1 cellular context compared by ENCODE assay signal in the genomic region with DNA sequence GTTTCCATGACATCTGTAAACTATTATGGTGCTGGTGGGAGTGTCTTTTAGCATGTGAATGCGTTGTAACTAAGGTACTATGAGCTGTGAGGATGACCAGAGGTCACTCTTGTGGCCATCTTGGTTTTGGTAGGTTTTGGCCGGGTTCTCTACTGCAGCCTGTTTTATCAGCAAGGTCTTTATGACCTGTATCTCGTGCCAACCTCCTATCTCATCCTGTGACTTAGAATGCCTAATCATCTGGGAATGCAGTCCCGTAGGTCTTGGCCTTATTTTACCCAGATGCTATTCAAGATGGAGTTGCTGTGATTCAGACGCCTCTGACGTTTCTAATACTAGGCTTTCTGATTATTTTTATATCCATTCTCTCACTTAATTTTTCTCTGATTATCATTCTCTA.
TF ChIP-seq lines count a peak whose summit lies in the region.

No MANE protein-coding gene starts in this region.

TF ChIP-seq in GM23338, 12 proteins besides CTCF, POLR2A, EP300 and RAD21 (continued from another document):
- TF ChIP-seq, protein P1, sequence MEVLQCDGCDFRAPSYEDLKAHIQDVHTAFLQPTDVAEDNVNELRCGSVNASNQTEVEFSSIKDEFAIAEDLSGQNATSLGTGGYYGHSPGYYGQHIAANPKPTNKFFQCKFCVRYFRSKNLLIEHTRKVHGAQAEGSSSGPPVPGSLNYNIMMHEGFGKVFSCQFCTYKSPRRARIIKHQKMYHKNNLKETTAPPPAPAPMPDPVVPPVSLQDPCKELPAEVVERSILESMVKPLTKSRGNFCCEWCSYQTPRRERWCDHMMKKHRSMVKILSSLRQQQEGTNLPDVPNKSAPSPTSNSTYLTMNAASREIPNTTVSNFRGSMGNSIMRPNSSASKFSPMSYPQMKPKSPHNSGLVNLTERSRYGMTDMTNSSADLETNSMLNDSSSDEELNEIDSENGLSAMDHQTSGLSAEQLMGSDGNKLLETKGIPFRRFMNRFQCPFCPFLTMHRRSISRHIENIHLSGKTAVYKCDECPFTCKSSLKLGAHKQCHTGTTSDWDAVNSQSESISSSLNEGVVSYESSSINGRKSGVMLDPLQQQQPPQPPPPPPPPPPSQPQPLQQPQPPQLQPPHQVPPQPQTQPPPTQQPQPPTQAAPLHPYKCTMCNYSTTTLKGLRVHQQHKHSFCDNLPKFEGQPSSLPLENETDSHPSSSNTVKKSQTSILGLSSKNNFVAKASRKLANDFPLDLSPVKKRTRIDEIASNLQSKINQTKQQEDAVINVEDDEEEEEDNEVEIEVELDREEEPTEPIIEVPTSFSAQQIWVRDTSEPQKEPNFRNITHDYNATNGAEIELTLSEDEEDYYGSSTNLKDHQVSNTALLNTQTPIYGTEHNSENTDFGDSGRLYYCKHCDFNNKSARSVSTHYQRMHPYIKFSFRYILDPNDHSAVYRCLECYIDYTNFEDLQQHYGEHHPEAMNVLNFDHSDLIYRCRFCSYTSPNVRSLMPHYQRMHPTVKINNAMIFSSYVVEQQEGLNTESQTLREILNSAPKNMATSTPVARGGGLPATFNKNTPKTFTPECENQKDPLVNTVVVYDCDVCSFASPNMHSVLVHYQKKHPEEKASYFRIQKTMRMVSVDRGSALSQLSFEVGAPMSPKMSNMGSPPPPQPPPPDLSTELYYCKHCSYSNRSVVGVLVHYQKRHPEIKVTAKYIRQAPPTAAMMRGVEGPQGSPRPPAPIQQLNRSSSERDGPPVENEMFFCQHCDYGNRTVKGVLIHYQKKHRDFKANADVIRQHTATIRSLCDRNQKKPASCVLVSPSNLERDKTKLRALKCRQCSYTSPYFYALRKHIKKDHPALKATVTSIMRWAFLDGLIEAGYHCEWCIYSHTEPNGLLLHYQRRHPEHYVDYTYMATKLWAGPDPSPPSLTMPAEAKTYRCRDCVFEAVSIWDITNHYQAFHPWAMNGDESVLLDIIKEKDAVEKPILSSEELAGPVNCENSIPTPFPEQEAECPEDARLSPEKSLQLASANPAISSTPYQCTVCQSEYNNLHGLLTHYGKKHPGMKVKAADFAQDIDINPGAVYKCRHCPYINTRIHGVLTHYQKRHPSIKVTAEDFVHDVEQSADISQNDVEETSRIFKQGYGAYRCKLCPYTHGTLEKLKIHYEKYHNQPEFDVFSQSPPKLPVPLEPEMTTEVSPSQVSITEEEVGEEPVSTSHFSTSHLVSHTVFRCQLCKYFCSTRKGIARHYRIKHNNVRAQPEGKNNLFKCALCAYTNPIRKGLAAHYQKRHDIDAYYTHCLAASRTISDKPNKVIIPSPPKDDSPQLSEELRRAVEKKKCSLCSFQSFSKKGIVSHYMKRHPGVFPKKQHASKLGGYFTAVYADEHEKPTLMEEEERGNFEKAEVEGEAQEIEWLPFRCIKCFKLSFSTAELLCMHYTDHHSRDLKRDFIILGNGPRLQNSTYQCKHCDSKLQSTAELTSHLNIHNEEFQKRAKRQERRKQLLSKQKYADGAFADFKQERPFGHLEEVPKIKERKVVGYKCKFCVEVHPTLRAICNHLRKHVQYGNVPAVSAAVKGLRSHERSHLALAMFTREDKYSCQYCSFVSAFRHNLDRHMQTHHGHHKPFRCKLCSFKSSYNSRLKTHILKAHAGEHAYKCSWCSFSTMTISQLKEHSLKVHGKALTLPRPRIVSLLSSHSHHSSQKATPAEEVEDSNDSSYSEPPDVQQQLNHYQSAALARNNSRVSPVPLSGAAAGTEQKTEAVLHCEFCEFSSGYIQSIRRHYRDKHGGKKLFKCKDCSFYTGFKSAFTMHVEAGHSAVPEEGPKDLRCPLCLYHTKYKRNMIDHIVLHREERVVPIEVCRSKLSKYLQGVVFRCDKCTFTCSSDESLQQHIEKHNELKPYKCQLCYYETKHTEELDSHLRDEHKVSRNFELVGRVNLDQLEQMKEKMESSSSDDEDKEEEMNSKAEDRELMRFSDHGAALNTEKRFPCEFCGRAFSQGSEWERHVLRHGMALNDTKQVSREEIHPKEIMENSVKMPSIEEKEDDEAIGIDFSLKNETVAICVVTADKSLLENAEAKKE (CRISPR knock-in tag; IDR thresholded peaks at IDR 0.05) = no peak
- TF ChIP-seq NANOG (IDR thresholded peaks at IDR 0.05; ENCODE audit: borderline replicate concordance) (no peak), ZNF331 (CRISPR knock-in tag; IDR thresholded peaks at IDR 0.05; ENCODE audit: low read depth) (no peak), STAT1 (IDR thresholded peaks at IDR 0.05; ENCODE audit: unreplicated experiment) (no peak)
TF ChIP-seq in GM23338: peak in this region for 0.
